ENCODE assay signal across 7 cellular contexts in the genomic region with DNA sequence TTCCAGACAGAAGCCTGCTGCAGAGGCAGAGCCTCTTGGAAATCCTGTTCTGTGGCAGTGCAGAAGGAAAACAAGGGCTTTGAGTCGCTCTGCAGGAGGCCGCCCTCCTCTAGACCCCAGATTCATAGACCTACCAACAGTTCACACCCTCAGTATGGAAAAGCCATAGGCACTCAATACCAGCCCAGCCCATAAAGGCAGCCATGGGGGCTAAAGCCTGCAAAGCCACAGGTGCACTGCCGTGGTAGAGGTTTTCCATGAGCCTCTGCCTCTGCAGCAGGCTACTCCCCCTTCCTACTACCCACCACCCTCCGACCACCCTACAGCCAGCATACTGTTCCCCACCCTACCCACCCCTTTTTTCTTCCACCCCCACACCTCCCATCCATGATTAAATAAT.
DNase-seq lines count a peak whose midpoint lies in the region; ATAC-seq, FAIRE-seq and TF ChIP-seq lines count a peak whose summit lies in the region.
"Not testable (repeated sequence)": the region's sequence is repeated elsewhere in the genome, so short reads cannot be mapped to it uniquely, and the experiment has no call there.

No MANE protein-coding gene starts in this region.

- not testable (repeated sequence) for H3K27ac ChIP-seq in endodermal cell (ENCODE audit: low read depth, low read length); left ventricle myocardium inferior (replicated peaks); pancreas

- H3K27ac Mint-ChIP-seq in WTC11; activated naive CD4-positive, alpha-beta T cell treated with anti-CD3 and anti-CD28 coated beads for 36 hours; endodermal cell; type B pancreatic cell: not testable (repeated sequence)

- not testable (repeated sequence) for H3K36me3 ChIP-seq in endodermal cell (ENCODE audit: control insufficient read depth, insufficient read depth, low read length); left ventricle myocardium inferior; pancreas

- not testable (repeated sequence) for H3K9me3 Mint-ChIP-seq in WTC11; activated naive CD4-positive, alpha-beta T cell treated with anti-CD3 and anti-CD28 coated beads for 36 hours; endodermal cell; type B pancreatic cell

- ATAC-seq in WTC11, pancreas: not testable (repeated sequence)

- not testable (repeated sequence) for H3K9me3 ChIP-seq in endodermal cell (ENCODE audit: control insufficient read depth, low read length); left ventricle myocardium inferior (replicated peaks); pancreas

- H3K4me3 ChIP-seq in endodermal cell (ENCODE audit: low read length); left ventricle myocardium inferior; pancreas: not testable (repeated sequence)

- not testable (repeated sequence) for H3K4me3 Mint-ChIP-seq in WTC11; activated naive CD4-positive, alpha-beta T cell treated with anti-CD3 and anti-CD28 coated beads for 36 hours; endodermal cell; type B pancreatic cell

- intact Hi-C loops in activated naive CD4-positive, alpha-beta T cell treated with anti-CD3 and anti-CD28 coated beads for 36 hours (cut with micrococcal nuclease); left ventricle myocardium inferior (cut with micrococcal nuclease); pancreas (cut with DNase I): not testable (repeated sequence)

- TF ChIP-seq CTCF in WTC11 (IDR thresholded peaks at IDR 0.05); endodermal cell (conservative IDR thresholded peaks at IDR 0.05); left ventricle myocardium inferior (IDR thresholded peaks at IDR 0.05; ENCODE audit: borderline replicate concordance); pancreas (IDR thresholded peaks at IDR 0.05); type B pancreatic cell (conservative IDR thresholded peaks at IDR 0.05): not testable (repeated sequence)

- not testable (repeated sequence) for H3K9ac ChIP-seq in endodermal cell (ENCODE audit: extremely low read depth, low read length, poor library complexity, severe bottlenecking)

- H3K27me3 Mint-ChIP-seq in WTC11 (ENCODE audit: low read depth); activated naive CD4-positive, alpha-beta T cell treated with anti-CD3 and anti-CD28 coated beads for 36 hours (ENCODE audit: low read depth); endodermal cell (ENCODE audit: insufficient read depth); type B pancreatic cell: not testable (repeated sequence)

- POLR2A ChIA-PET in WTC11 (lab: Charles Lee), result not testable (repeated sequence)

- CTCF ChIA-PET in WTC11 (lab: Charles Lee); activated naive CD4-positive, alpha-beta T cell treated with anti-CD3 and anti-CD28 coated beads for 36 hours (lab: Charles Lee): not testable (repeated sequence)

- H3K4me1 ChIP-seq in endodermal cell (ENCODE audit: control insufficient read depth, insufficient read depth, low read length); left ventricle myocardium inferior; pancreas: not testable (repeated sequence)

- not testable (repeated sequence) for H3K36me3 Mint-ChIP-seq in WTC11; activated naive CD4-positive, alpha-beta T cell treated with anti-CD3 and anti-CD28 coated beads for 36 hours (ENCODE audit: low read depth); endodermal cell (ENCODE audit: low read depth); type B pancreatic cell

- FAIRE-seq in pancreas (lab: Jason Lieb, UNC), result not testable (repeated sequence)

- H3K27me3 ChIP-seq in endodermal cell (ENCODE audit: control insufficient read depth, insufficient read depth, low read length, poor library complexity, severe bottlenecking); left ventricle myocardium inferior (ENCODE audit: low read depth); pancreas: not testable (repeated sequence)

- WGBS in endodermal cell (ENCODE audit: insufficient coverage in 1 of 2, insufficient read length in 1 of 2), 2 experiments, result no CpG with 5 or more reads among the region's 4 CpGs
- WGBS in pancreas, 2 donors, result 94 to 95% methylated on average over 3 to 4 of the region's 4 CpGs

- DNase-seq in WTC11 (ENCODE audit: low spot score) (peak; percentile 17), endodermal cell (peak; percentile 41), left ventricle myocardium inferior (peak; percentile 11), kidney tubule cell (ENCODE audit: low spot score) (peak; percentile 0), pancreas (peak in 5 of 6 donors; percentile 2 to 54 (median 18)), type B pancreatic cell (ENCODE audit: extremely low spot score, unreplicated experiment) (peak; percentile 66)
- DNase-seq in activated naive CD4-positive, alpha-beta T cell treated with anti-CD3 and anti-CD28 coated beads for 36 hours, result peak; percentile 2

- not testable (repeated sequence) for H3K4me1 Mint-ChIP-seq in WTC11; activated naive CD4-positive, alpha-beta T cell treated with anti-CD3 and anti-CD28 coated beads for 36 hours (ENCODE audit: low read depth); endodermal cell; type B pancreatic cell (ENCODE audit: unreplicated experiment)

Comparison
In these comparisons a context has a peak if more than half of its experiments do, and no peak if none do; other contexts are left out.
1. DNase-seq: peak in every context shown above with its lines; median percentile 66 in type B pancreatic cell; 41 in endodermal cell; 18 in pancreas; 17 in WTC11; 11 in left ventricle myocardium inferior; 2 in activated naive CD4-positive, alpha-beta T cell treated with anti-CD3 and anti-CD28 coated beads for 36 hours; 0 in kidney tubule cell.